Comparison of ENCODE assay signal across 8 cellular contexts in the genomic region with DNA sequence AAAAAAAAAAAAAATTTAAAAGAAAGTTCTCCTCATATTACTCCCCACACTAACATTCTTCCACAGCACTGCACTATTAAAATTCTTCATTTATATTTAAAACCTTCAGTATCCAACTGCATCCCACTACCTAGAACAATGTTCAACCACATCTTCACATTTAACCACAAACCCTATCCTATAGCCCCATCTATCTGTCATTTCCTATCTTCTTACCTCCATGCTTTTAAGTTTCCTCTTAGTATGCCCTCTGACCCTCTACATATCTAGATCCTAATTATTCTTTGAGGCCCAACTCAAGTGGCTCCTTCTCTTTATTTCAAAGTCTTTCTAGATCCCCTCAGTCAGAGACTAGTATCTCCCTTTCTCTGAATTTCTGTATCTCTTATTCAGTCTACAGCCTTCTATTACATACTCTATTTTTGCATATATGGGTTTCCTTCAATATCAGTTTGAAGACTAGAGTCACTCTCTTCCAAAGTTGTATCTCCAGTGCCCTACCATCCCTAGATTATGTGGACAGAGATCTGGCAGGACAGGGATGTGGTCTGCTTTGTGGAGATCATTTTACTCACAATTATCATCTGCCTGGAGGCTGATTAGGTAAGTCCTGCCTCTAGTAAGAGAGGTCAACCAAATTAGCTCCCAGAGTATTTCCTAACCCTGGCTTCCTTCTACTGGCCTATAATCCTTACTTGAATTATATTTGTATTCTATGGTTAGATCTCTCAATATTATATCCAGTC. TPM values are rescaled to one million over a fixed set of nuclear protein-coding genes. Genes with fewer than 3 reads are reported as not detected.
A peak's percentile ranks its signal among the peaks of the same experiment; 100 is the strongest.
DNase-seq lines count a peak whose midpoint lies in the region; ATAC-seq and TF ChIP-seq lines count a peak whose summit lies in the region.

No MANE protein-coding gene starts in this region.

- peak; percentile 34 for TF ChIP-seq CTCF in DOHH2 (IDR thresholded peaks at IDR 0.05; ENCODE audit: low read depth, low read length, poor library complexity, severe bottlenecking)
- TF ChIP-seq CTCF in Loucy (conservative IDR thresholded peaks at IDR 0.05; ENCODE audit: low read length) = peak; percentile 45
- no peak for TF ChIP-seq CTCF in brain (conservative IDR thresholded peaks at IDR 0.05)

- peaks cover 33% of the 10 kb centered on the region for H3K36me3 Mint-ChIP-seq in brain
- H3K36me3 Mint-ChIP-seq in naive thymus-derived CD8-positive, alpha-beta T cell = peaks cover 4 to 33% (median 10%) of the 10 kb centered on the region in 3 donors

- H3K9me2 ChIP-seq in DOHH2 (replicated peaks; ENCODE audit: control insufficient read depth, low read length) (no peaks in the 10 kb centered on the region), Loucy (replicated peaks; ENCODE audit: low read depth, low read length) (no peaks in the 10 kb centered on the region)

- H3K9me3 ChIP-seq in DOHH2 (ENCODE audit: control insufficient read depth, insufficient read depth, low read length) = no peaks in the 10 kb centered on the region
- H3K9me3 ChIP-seq in Loucy (ENCODE audit: insufficient read depth, low read depth, low read length) = no peaks in the 10 kb centered on the region

- peak in 3 of 10 donors; percentile 22 to 44 (median 34) for DNase-seq in naive thymus-derived CD8-positive, alpha-beta T cell
- DNase-seq in dedifferentiated amniotic fluid mesenchymal stem cell (ENCODE audit: extremely low spot score) = no peak

- H3K4me3 ChIP-seq in DOHH2 (ENCODE audit: low read length) (peak overlapping the region; percentile 83), Loucy (ENCODE audit: low read length, poor library complexity, severe bottlenecking) (peak overlapping the region; percentile 85)

- no peaks in the 10 kb centered on the region for H3K27me3 ChIP-seq in DOHH2 (ENCODE audit: control insufficient read depth, low read length)
- H3K27me3 ChIP-seq in Loucy (ENCODE audit: insufficient read depth, low read length, poor library complexity, severe bottlenecking) = no peaks in the 10 kb centered on the region

- H3K4me3 Mint-ChIP-seq in brain = peak overlapping the region; percentile 98 to 99 (median 98)
- H3K4me3 Mint-ChIP-seq in naive thymus-derived CD8-positive, alpha-beta T cell = peak overlapping the region; percentile 93 to 100 (median 97)

- peaks cover 16% of the 10 kb centered on the region for H3K27me3 Mint-ChIP-seq in brain
- H3K27me3 Mint-ChIP-seq in naive thymus-derived CD8-positive, alpha-beta T cell = no peaks in the 10 kb centered on the region

- H3K27ac Mint-ChIP-seq in brain = peak overlapping the region; percentile 11 to 100 (median 99)
- peak overlapping the region in 9 of 10 donors; percentile 94 to 100 (median 100) for H3K27ac Mint-ChIP-seq in naive thymus-derived CD8-positive, alpha-beta T cell

- H3K27ac ChIP-seq in DOHH2 (ENCODE audit: low read depth, low read length) = peak overlapping the region; percentile 80

- H4K20me1 ChIP-seq in DOHH2 (ENCODE audit: control insufficient read depth, insufficient read depth, low read depth, low read length) = no peaks in the 10 kb centered on the region
- peaks cover 21% of the 10 kb centered on the region for H4K20me1 ChIP-seq in Loucy (ENCODE audit: insufficient read depth, low read length, poor library complexity, severe bottlenecking)

- H3K9me3 Mint-ChIP-seq in brain = peaks cover 0 to 3% (median 0%) of the 10 kb centered on the region in 5 experiments
- H3K9me3 Mint-ChIP-seq in naive thymus-derived CD8-positive, alpha-beta T cell = no peaks in the 10 kb centered on the region

- no peak overlapping the region for H2AFZ ChIP-seq in Loucy (ENCODE audit: low read length)

- peaks cover 67% of the 10 kb centered on the region for H3K4me1 Mint-ChIP-seq in brain
- peaks cover 36 to 77% (median 67%) of the 10 kb centered on the region in 4 donors for H3K4me1 Mint-ChIP-seq in naive thymus-derived CD8-positive, alpha-beta T cell

- peak overlapping the region; percentile 87 for H3K4me2 ChIP-seq in DOHH2 (ENCODE audit: low read length)
- H3K4me2 ChIP-seq in Loucy (ENCODE audit: low read depth, low read length, poor library complexity, severe bottlenecking) = peak overlapping the region; percentile 93

- peaks cover 53% of the 10 kb centered on the region for H3K4me1 ChIP-seq in DOHH2 (ENCODE audit: control insufficient read depth, low read length)
- peaks cover 46% of the 10 kb centered on the region for H3K4me1 ChIP-seq in Loucy (ENCODE audit: insufficient read depth, low read length, poor library complexity, severe bottlenecking)

- POLR2A ChIA-PET in naive thymus-derived CD8-positive, alpha-beta T cell (lab: Charles Lee) = interaction anchor here (0.9 kb wide), 1 partner anchor 9 kb away, joined by 7 read pairs; no protein-coding TSS in a partner anchor

- ATAC-seq in naive thymus-derived CD8-positive, alpha-beta T cell = no peak
- ATAC-seq in GM18502 (IDR thresholded peaks at IDR 0.05; ENCODE audit: poor library complexity, unreplicated experiment) (no peak), GM18867 (IDR thresholded peaks at IDR 0.05; ENCODE audit: unreplicated experiment) (no peak), GM18511 (IDR thresholded peaks at IDR 0.05; ENCODE audit: unreplicated experiment) (no peak)

- H3K79me2 ChIP-seq in DOHH2 (ENCODE audit: control insufficient read depth, low read length) (peaks cover 95% of the 10 kb centered on the region), Loucy (ENCODE audit: insufficient read depth, low read length) (peaks cover 74% of the 10 kb centered on the region)

- H3F3A ChIP-seq in DOHH2 (ENCODE audit: control insufficient read depth, insufficient read depth) = peaks cover 6% of the 10 kb centered on the region; the same call in 1 of the 2 replicates
- H3F3A ChIP-seq in Loucy (ENCODE audit: low read depth) = no peaks in the 10 kb centered on the region

- H3K36me3 ChIP-seq in DOHH2 (ENCODE audit: control insufficient read depth, low read length) (peaks cover 39% of the 10 kb centered on the region), Loucy (ENCODE audit: insufficient read depth, low read length) (peaks cover 8% of the 10 kb centered on the region; the same call in 1 of the 2 replicates)

- H3K9ac ChIP-seq in Loucy (ENCODE audit: low read depth, low read length, poor library complexity, severe bottlenecking) = peak overlapping the region; percentile 89

RNA-seq across cellular contexts. Expression of a gene that starts 1.4 kb away (rescaled TPM):
- polyA plus RNA-seq in brain (ENCODE audit: insufficient read depth, low read depth, low replicate concordance) = 29.1 TPM
- 10 to 100 TPM; 27.5 to 31.8 TPM for total RNA-seq in naive thymus-derived CD8-positive, alpha-beta T cell
- polyA plus RNA-seq in naive thymus-derived CD8-positive, alpha-beta T cell = 10 to 100 TPM; 54.8 to 84.8 (median 64.9) TPM

RNA-seq across cellular contexts. Expression of a gene that starts 3.5 kb away (rescaled TPM):
- polyA plus RNA-seq in brain (ENCODE audit: insufficient read depth, low read depth, low replicate concordance) = 72.4 TPM
- total RNA-seq in naive thymus-derived CD8-positive, alpha-beta T cell = 100 to 1,000 TPM; 133 to 143 TPM
- 10 to 100 TPM; 42.7 to 72.6 (median 54.8) TPM for polyA plus RNA-seq in naive thymus-derived CD8-positive, alpha-beta T cell

RNA-seq across cellular contexts. Expression of a gene that starts 46.0 kb away (rescaled TPM):
- polyA plus RNA-seq in brain (ENCODE audit: insufficient read depth, low read depth, low replicate concordance) = 5.1 TPM
- total RNA-seq in naive thymus-derived CD8-positive, alpha-beta T cell = 1 to 10 TPM; 1.3 to 1.6 TPM
- 1 to 10 TPM in 2 of 3 donors, under 1 TPM in 1; 0.41 to 4.0 (median 1.1) TPM for polyA plus RNA-seq in naive thymus-derived CD8-positive, alpha-beta T cell

RNA-seq across cellular contexts. Expression of a gene that starts 59.3 kb away (rescaled TPM):
- polyA plus RNA-seq in brain (ENCODE audit: insufficient read depth, low read depth, low replicate concordance) = 13.4 TPM
- total RNA-seq in naive thymus-derived CD8-positive, alpha-beta T cell = 1 to 10 TPM; 4.3 to 4.4 TPM
- under 1 TPM; 0.64 to 0.99 (median 0.76) TPM for polyA plus RNA-seq in naive thymus-derived CD8-positive, alpha-beta T cell

Comparison
In these comparisons a context has a peak if more than half of its experiments do, and no peak if none do; other contexts are left out.
1. CTCF ChIP-seq: peak in DOHH2 (single experiment) and Loucy (single experiment); none in brain (0 of 2).